Comparison of ENCODE assay signal across 12 cellular contexts in the genomic region with DNA sequence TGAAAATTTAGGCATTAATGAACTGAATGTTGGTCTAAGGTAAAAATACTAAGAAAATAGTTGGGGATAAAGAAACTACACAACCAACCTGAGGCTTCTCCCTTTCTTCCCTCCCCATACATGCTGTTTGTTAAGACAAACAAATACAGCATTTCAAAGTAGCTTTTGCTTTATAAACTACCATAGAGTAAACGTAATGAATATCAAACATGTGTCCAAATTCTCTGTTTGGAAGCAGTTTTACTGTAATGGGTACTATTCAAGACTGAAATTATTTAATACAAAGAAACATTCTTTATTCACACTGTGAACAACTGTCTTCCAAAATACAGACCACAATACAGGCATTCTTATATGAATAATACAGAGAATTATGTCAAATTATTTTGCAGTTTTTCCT. TPM values are rescaled to one million over a fixed set of nuclear protein-coding genes. Genes with fewer than 3 reads are reported as not detected.
DNase-seq lines count a peak whose midpoint lies in the region; ATAC-seq and TF ChIP-seq lines count a peak whose summit lies in the region.
"Had no signal": no experiment of that assay in that cellular context is flagged by ENCODE, and none has a peak within 500 bp of the region (broad histone marks: within the 10 kb centered on the region; RNA-seq: fewer than 3 reads in every experiment).

No MANE protein-coding gene starts in this region.

- WGBS in ectodermal cell, 2 experiments, result 86% methylated on average over 1 of the region's 1 CpG; no CpG with 5 or more reads in 1 of the 2 experiments

- H3K4me1 ChIP-seq in right atrium auricular region (peaks cover 0 to 22% of the 10 kb centered on the region in 2 donors), ectodermal cell (ENCODE audit: control insufficient read depth, insufficient read depth, low read length) (peaks cover 29% of the 10 kb centered on the region), uterus (peaks cover 3 to 6% of the 10 kb centered on the region in 2 donors)

- intact Hi-C loops in Right ventricle myocardium superior (cut with DNase I), result no loop called here
- intact Hi-C loops in uterus (cut with DNase I; ENCODE audit: low total_unique reads), result no loop called here

- TF ChIP-seq CTCF in right atrium auricular region (IDR thresholded peaks at IDR 0.05) (no peak), uterus (IDR thresholded peaks at IDR 0.05) (no peak)

- H3K27ac ChIP-seq in right atrium auricular region, result peak overlapping the region; percentile 23 to 62
- H3K27ac ChIP-seq in ectodermal cell (ENCODE audit: insufficient read depth, low read depth, low read length, poor library complexity, severe bottlenecking), result peak overlapping the region; percentile 11
- H3K27ac ChIP-seq in uterus, result peak overlapping the region; percentile 14 to 43

- H3K4me3 ChIP-seq in right atrium auricular region (no peak overlapping the region), ectodermal cell (ENCODE audit: insufficient read depth, low read depth, low read length) (no peak overlapping the region), uterus (no peak overlapping the region)

- TF ChIP-seq POLR2A in uterus (IDR thresholded peaks at IDR 0.05), result no peak

- H3K36me3 ChIP-seq in right atrium auricular region, result peaks cover 16% of the 10 kb centered on the region
- H3K36me3 ChIP-seq in ectodermal cell (ENCODE audit: control insufficient read depth, insufficient read depth, low read length), result no peaks in the 10 kb centered on the region
- no peaks in the 10 kb centered on the region for H3K36me3 ChIP-seq in uterus

- DNase-seq in right atrium auricular region (ENCODE audit: low spot score) (no peak), Right ventricle myocardium superior (no peak), midbrain (lab: John Stamatoyannopoulos, UW) (peak; percentile 52), uterus (no peak), NOMO-1 treated with DMSO at 0.1 percent for 48 hours (lab: John Stamatoyannopoulos, UW; ENCODE audit: unreplicated experiment) (no peak), SKM-1 (lab: John Stamatoyannopoulos, UW; ENCODE audit: unreplicated experiment) (no peak)
- DNase-seq: activated CD4-positive, alpha-beta memory T cell treated with anti-CD3 and anti-CD28 coated beads for 36 hours; activated effector memory CD4-positive, alpha-beta T cell treated with anti-CD3 and anti-CD28 coated beads, Interleukin-2, amount 50 U/mL, for 16 hours; NCI-H510A; T1000 had no signal

- H3K9me3 ChIP-seq in right atrium auricular region, result no peaks in the 10 kb centered on the region
- no peaks in the 10 kb centered on the region for H3K9me3 ChIP-seq in ectodermal cell (ENCODE audit: control insufficient read depth, low read length)
- no peaks in the 10 kb centered on the region for H3K9me3 ChIP-seq in uterus

- H3K27me3 ChIP-seq in right atrium auricular region, result no peaks in the 10 kb centered on the region
- no peaks in the 10 kb centered on the region for H3K27me3 ChIP-seq in ectodermal cell (ENCODE audit: control insufficient read depth, insufficient read depth, low read length, poor library complexity, severe bottlenecking)
- no peaks in the 10 kb centered on the region for H3K27me3 ChIP-seq in uterus

- ATAC-seq in Right ventricle myocardium superior (ENCODE audit: poor library complexity), result no peak
- ATAC-seq in HG02938 (IDR thresholded peaks at IDR 0.05; ENCODE audit: unreplicated experiment), result no peak

RNA-seq across cellular contexts. Expression of a gene that starts 52.0 kb away (rescaled TPM):
- total RNA-seq in right atrium auricular region, result 10 to 100 TPM; 10.7 to 19.5 TPM
- 13.5 TPM for total RNA-seq in Right ventricle myocardium superior
- 32.2 TPM for polyA plus RNA-seq in ectodermal cell (2013, experiment 1 of 4)
- 33.8 TPM for polyA plus RNA-seq in ectodermal cell (2013, experiment 2 of 4)
- polyA plus RNA-seq in ectodermal cell (2013, experiment 3 of 4), result 28.8 TPM
- 29.6 TPM for polyA plus RNA-seq in ectodermal cell (2013, experiment 4 of 4)
- 10 to 100 TPM; 58.2 to 75.0 (median 63.0) TPM for total RNA-seq in uterus
